Comparison of ENCODE assay signal across 28 cellular contexts in the genomic region with DNA sequence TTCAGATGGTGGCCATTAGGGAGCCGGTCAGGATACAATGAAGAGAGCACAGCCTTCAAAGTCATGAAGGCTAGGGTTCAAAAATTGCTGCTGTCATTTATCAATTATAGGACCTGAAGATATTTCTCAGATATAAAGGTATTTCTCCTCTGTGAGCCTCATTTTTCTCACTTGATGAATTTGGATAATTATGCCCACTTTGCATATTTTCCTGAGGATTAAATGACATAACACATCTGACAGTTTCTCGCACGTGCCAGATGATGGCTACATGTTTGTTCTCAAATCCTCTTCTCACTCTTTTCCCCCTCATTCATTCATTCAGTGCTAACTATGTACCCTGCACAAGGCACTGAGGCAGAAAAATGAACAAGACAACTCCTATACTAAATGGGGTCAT.
"Had no signal": no experiment of that assay in that cellular context is flagged by ENCODE, and none has a peak within 500 bp of the region (broad histone marks: within the 10 kb centered on the region; RNA-seq: fewer than 3 reads in every experiment).

No MANE protein-coding gene starts in this region.

- H2AFZ ChIP-seq: neural progenitor cell, parathyroid adenoma had no signal

- H3K4me1 ChIP-seq: neural progenitor cell, parathyroid adenoma, psoas muscle, spleen, suprapubic skin, testis, tibial artery, upper lobe of right lung, uterus had no signal

- H3K9me3 ChIP-seq: ovary, psoas muscle, spleen, suprapubic skin, testis, tibial artery, transverse colon, upper lobe of right lung, uterus had no signal

- DNase-seq: natural killer cell; occipital lobe; ovary; posterior cingulate gyrus; psoas muscle; right cardiac atrium; spleen; stimulated activated CD4-positive, alpha-beta T cell treated with anti-CD3 and anti-CD28 coated beads, Interleukin-12 subunit alpha, Interleukin-12 subunit beta, amount 100 ng/mL, for 4 hours; stimulated activated CD4-positive, alpha-beta T cell treated with anti-CD3 and anti-CD28 coated beads, Interleukin-1b, Interleukin-23, amount 100 ng/mL, for 48 hours; stimulated activated CD4-positive, alpha-beta T cell treated with anti-CD3 and anti-CD28 coated beads, Interleukin-4, amount 100 ng/mL, for 1 hour; stimulated activated CD4-positive, alpha-beta T cell treated with anti-CD3 and anti-CD28 coated beads, Interleukin-4, amount 100 ng/mL, for 4 hours; stimulated activated CD8-positive, alpha-beta memory T cell treated with anti-CD3 and anti-CD28 coated beads, Interleukin-4, amount 100 ng/mL, for 48 hours; stimulated activated naive CD4-positive, alpha-beta T cell; stimulated activated naive CD8-positive, alpha-beta T cell treated with anti-CD3 and anti-CD28 coated beads, Interleukin-15, amount 100 ng/mL, for 72 hours; stimulated activated naive CD8-positive, alpha-beta T cell treated with anti-CD3 and anti-CD28 coated beads, Interleukin-15, Interleukin-2, amounts not matched to agents 100 U/mL and 50 U/mL, for 24 hours; substantia nigra; testis; tibial artery; transverse colon; upper lobe of right lung; uterus had no signal

- H3K4me3 ChIP-seq: neural progenitor cell, ovary, psoas muscle, skin epidermis, smooth muscle cell, spleen, suprapubic skin, testis, tibial artery, transverse colon, upper lobe of right lung, uterus had no signal

- ATAC-seq: natural killer cell; psoas muscle; sciatic nerve; stimulated activated memory B cell treated with anti-CD40 and anti-IgM and Interleukin-4, amounts not matched to agents 10 μg/mL and 1 μg/mL and 100 μg/mL, for 72 hours; stimulated activated naive CD8-positive, alpha-beta T cell treated with anti-CD3 and anti-CD28 coated beads, Interleukin-15, amount 100 ng/mL, for 72 hours; stimulated activated naive CD8-positive, alpha-beta T cell treated with anti-CD3 and anti-CD28 coated beads, Interleukin-15, Interleukin-2, amounts not matched to agents 100 U/mL and 50 U/mL, for 24 hours; upper lobe of right lung had no signal

- H3K27me3 ChIP-seq: neural progenitor cell, ovary, spleen, suprapubic skin, testis, tibial artery, transverse colon, upper lobe of right lung, uterus had no signal

- H3K9ac ChIP-seq: neural progenitor cell, parathyroid adenoma had no signal

- H3K27ac ChIP-seq: neural progenitor cell, ovary, parathyroid adenoma, psoas muscle, skin epidermis, spleen, suprapubic skin, testis, tibial artery, transverse colon, upper lobe of right lung, uterus had no signal

- H3K36me3 ChIP-seq: neural progenitor cell, ovary, spleen, suprapubic skin, tibial artery, transverse colon, upper lobe of right lung, uterus had no signal

- H3K4me2 ChIP-seq: neural progenitor cell, smooth muscle cell had no signal
